Comparison of ENCODE assay signal across 28 cellular contexts in genomic region chr19:44192127-44192526, GRCh38.
"Had no signal": no experiment of that assay in that cellular context is flagged by ENCODE, and none has a peak within 500 bp of the region (broad histone marks: within the 10 kb centered on the region; RNA-seq: fewer than 3 reads in every experiment).

No MANE protein-coding gene starts in this region.

- H3K27ac ChIP-seq: colonic mucosa, coronary artery, dorsolateral prefrontal cortex, epithelial cell of prostate, esophagus muscularis mucosa, esophagus squamous epithelium, foreskin keratinocyte, gastrocnemius medialis, gastroesophageal sphincter, heart left ventricle, heart right ventricle, hepatocyte had no signal

- FAIRE-seq: endometrium, endothelial cell of umbilical vein, frontal cortex had no signal

- H3K4me1 ChIP-seq: colonic mucosa, esophagus muscularis mucosa, esophagus squamous epithelium, foreskin keratinocyte, gastrocnemius medialis, gastroesophageal sphincter, heart left ventricle, heart right ventricle had no signal

- H3K4me1 Mint-ChIP-seq: endodermal cell had no signal

- H3K9me3 Mint-ChIP-seq: endodermal cell had no signal

- DNase-seq: colonic mucosa; cortex of kidney; dermis blood vessel endothelial cell; dorsolateral prefrontal cortex; effector CD4-positive, alpha-beta T cell; effector CD8-positive, alpha-beta T cell; effector memory CD4-positive, alpha-beta T cell; effector memory CD8-positive, alpha-beta T cell; endodermal cell; erythroblast; esophagus squamous epithelium; foreskin fibroblast; foreskin keratinocyte; foreskin melanocyte; gastrocnemius medialis; glutamatergic neuron; head of caudate nucleus; heart left ventricle; heart right ventricle had no signal

- H3K36me3 ChIP-seq: colonic mucosa, esophagus muscularis mucosa, esophagus squamous epithelium, gastrocnemius medialis, gastroesophageal sphincter, heart left ventricle, heart right ventricle had no signal

- H3K4me3 ChIP-seq: colonic mucosa, coronary artery, dorsolateral prefrontal cortex, esophagus muscularis mucosa, esophagus squamous epithelium, gastrocnemius medialis, gastroesophageal sphincter, heart left ventricle, heart right ventricle, hepatocyte had no signal

- H3K27ac Mint-ChIP-seq: dendritic cell treated with granulocyte-macrophage colony-stimulating factor and Interleukin-4, amounts not matched to agents 40 ng/mL and 50 ng/mL, for 4 days; effector memory CD8-positive, alpha-beta T cell; endodermal cell had no signal

- H3K4me3 Mint-ChIP-seq: dendritic cell treated with granulocyte-macrophage colony-stimulating factor and Interleukin-4, amounts not matched to agents 40 ng/mL and 50 ng/mL, for 4 days; effector memory CD8-positive, alpha-beta T cell; endodermal cell had no signal

- H3K9me3 ChIP-seq: colonic mucosa had no signal
